Comparison of ENCODE assay signal across 24 cellular contexts in genomic region chr14:53757732-53758131, GRCh38.
DNase-seq lines count a peak whose midpoint lies in the region; ATAC-seq and FAIRE-seq lines count a peak whose summit lies in the region.
"Had no signal": no experiment of that assay in that cellular context is flagged by ENCODE, and none has a peak within 500 bp of the region (broad histone marks: within the 10 kb centered on the region; RNA-seq: fewer than 3 reads in every experiment).

No MANE protein-coding gene starts in this region.

- H3K4me1 Mint-ChIP-seq in stimulated activated naive B cell treated with anti-CD40 and anti-IgM and Interleukin-4, amounts not matched to agents 10 μg/mL and 1 μg/mL and 100 μg/mL, for 72 hours, result no peaks in the 10 kb centered on the region
- H3K4me1 Mint-ChIP-seq in T-helper 17 cell, result no peaks in the 10 kb centered on the region
- H3K4me1 Mint-ChIP-seq: CD14-positive monocyte; CD8-positive, alpha-beta memory T cell; GM23338 had no signal

- peaks cover 0 to 5% of the 10 kb centered on the region in 2 donors for H3K27me3 Mint-ChIP-seq in stimulated activated naive B cell treated with anti-CD40 and anti-IgM and Interleukin-4, amounts not matched to agents 10 μg/mL and 1 μg/mL and 100 μg/mL, for 72 hours
- H3K27me3 Mint-ChIP-seq in T-helper 17 cell, result no peaks in the 10 kb centered on the region
- H3K27me3 Mint-ChIP-seq: CD8-positive, alpha-beta memory T cell had no signal

- ATAC-seq in GM18907 (IDR thresholded peaks at IDR 0.05; ENCODE audit: unreplicated experiment), result peak; percentile 56
- peak; percentile 51 for ATAC-seq in HG03135 (IDR thresholded peaks at IDR 0.05; ENCODE audit: unreplicated experiment)
- no peak for ATAC-seq in stimulated activated naive B cell treated with anti-CD40 and anti-IgM and Interleukin-4, amounts not matched to agents 10 μg/mL and 1 μg/mL and 100 μg/mL, for 72 hours (replicated peaks)
- no peak for ATAC-seq in T-helper 17 cell
- ATAC-seq: A549, GM12878, GM23338 had no signal

- no peaks in the 10 kb centered on the region for H3K9me3 ChIP-seq in T-helper 17 cell (ENCODE audit: control insufficient read depth, low read length, poor library complexity, severe bottlenecking)
- H3K9me3 ChIP-seq: A549, BE2C, HAP-1 had no signal

- DNase-seq in HTR-8/SVneo (ENCODE audit: insufficient read length, low spot score), result no peak
- DNase-seq in stimulated activated naive B cell treated with anti-CD40 and anti-IgM and Interleukin-4, amounts not matched to agents 10 μg/mL and 1 μg/mL and 100 μg/mL, for 72 hours, result no peak
- no peak for DNase-seq in NCI-H748 (lab: John Stamatoyannopoulos, UW; ENCODE audit: unreplicated experiment)
- DNase-seq in T-helper 17 cell, result no peak
- DNase-seq: 8988T; ACHN; AML-193; BE2C; CD4-positive, alpha-beta T cell; CD8-positive, alpha-beta memory T cell; DMS 273 treated with DMSO at 0.1 percent for 48 hours; DMS79; EL; GDM1; HFFc6 had no signal

- H3K9me3 Mint-ChIP-seq in stimulated activated naive B cell treated with anti-CD40 and anti-IgM and Interleukin-4, amounts not matched to agents 10 μg/mL and 1 μg/mL and 100 μg/mL, for 72 hours, result peaks cover 8 to 12% of the 10 kb centered on the region in 2 donors

- H3K4me3 Mint-ChIP-seq in stimulated activated naive B cell treated with anti-CD40 and anti-IgM and Interleukin-4, amounts not matched to agents 10 μg/mL and 1 μg/mL and 100 μg/mL, for 72 hours, result no peak overlapping the region
- H3K4me3 Mint-ChIP-seq in T-helper 17 cell, result no peak overlapping the region
- H3K4me3 Mint-ChIP-seq: CD14-positive monocyte; CD4-positive, alpha-beta T cell; CD8-positive, alpha-beta memory T cell; GM23338; HFFc6 had no signal

- H3K27ac Mint-ChIP-seq in stimulated activated naive B cell treated with anti-CD40 and anti-IgM and Interleukin-4, amounts not matched to agents 10 μg/mL and 1 μg/mL and 100 μg/mL, for 72 hours, result no peak overlapping the region
- no peak overlapping the region for H3K27ac Mint-ChIP-seq in T-helper 17 cell
- H3K27ac Mint-ChIP-seq: CD14-positive monocyte; CD4-positive, alpha-beta T cell; CD8-positive, alpha-beta memory T cell; GM23338; HFFc6 had no signal

- peak; percentile 26 for FAIRE-seq in HTR-8/SVneo (lab: Jason Lieb, UNC)
- FAIRE-seq: A549, D721Med, GM12878, GM19239 had no signal

- no peaks in the 10 kb centered on the region for H3K36me3 Mint-ChIP-seq in stimulated activated naive B cell treated with anti-CD40 and anti-IgM and Interleukin-4, amounts not matched to agents 10 μg/mL and 1 μg/mL and 100 μg/mL, for 72 hours
- H3K36me3 Mint-ChIP-seq in T-helper 17 cell (ENCODE audit: low read depth), result no peaks in the 10 kb centered on the region
- H3K36me3 Mint-ChIP-seq: CD14-positive monocyte; CD8-positive, alpha-beta memory T cell had no signal

Comparison
In these comparisons a context has a peak if more than half of its experiments do, and no peak if none do; other contexts are left out.
1. ATAC-seq: peak in GM18907 (single experiment) and HG03135 (single experiment); none in stimulated activated naive B cell treated with anti-CD40 and anti-IgM and Interleukin-4, amounts not matched to agents 10 μg/mL and 1 μg/mL and 100 μg/mL, for 72 hours (0 of 2) and T-helper 17 cell (single experiment).